7 cellular contexts compared by ENCODE assay signal in genomic region chr1:195439661-195440060, GRCh38.
"Had no signal": no experiment of that assay in that cellular context is flagged by ENCODE, and none has a peak within 500 bp of the region (broad histone marks: within the 10 kb centered on the region; RNA-seq: fewer than 3 reads in every experiment).

No MANE protein-coding gene starts in this region.

- H3K9me3 ChIP-seq: HAP-1 had no signal

- H3K4me3 ChIP-seq: HAP-1 had no signal

- DNase-seq: GOT3, H7, HFFc6, KBM-7 had no signal

- H3K36me3 ChIP-seq: HAP-1 had no signal

- FAIRE-seq: HTR-8/SVneo had no signal

- H3K4me1 ChIP-seq: HAP-1 had no signal

- ATAC-seq: HCT116 had no signal
